ENCODE assay signal across 39 cellular contexts in the genomic region with DNA sequence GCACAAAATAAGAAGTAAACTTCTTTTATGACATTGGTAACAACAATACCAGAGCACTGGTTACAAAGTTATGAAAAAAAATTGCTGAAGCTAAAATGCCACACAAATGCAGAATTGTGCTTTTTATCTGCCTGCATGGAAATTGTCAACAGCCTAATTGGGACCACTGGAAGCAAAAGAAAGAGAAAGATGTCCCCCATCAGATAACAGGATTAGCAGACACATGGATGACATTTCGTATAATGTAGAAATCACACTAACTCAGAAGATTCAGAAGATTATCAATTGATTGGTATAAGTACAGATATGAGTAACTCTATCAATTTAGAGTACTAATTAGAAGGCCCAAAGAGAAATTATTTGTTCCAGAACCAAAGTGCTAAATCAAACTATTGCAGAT.
"Had no signal": no experiment of that assay in that cellular context is flagged by ENCODE, and none has a peak within 500 bp of the region (broad histone marks: within the 10 kb centered on the region; RNA-seq: fewer than 3 reads in every experiment).

No MANE protein-coding gene starts in this region.

- H3K36me3 ChIP-seq: adrenal gland, ascending aorta, brain microvascular endothelial cell, breast epithelium, cardiac muscle cell had no signal

- H3K4me1 Mint-ChIP-seq: activated naive CD4-positive, alpha-beta T cell treated with anti-CD3 and anti-CD28 coated beads, Interleukin-2, amount 10 ng/mL, durations not matched to agents 7 days and 5 days; activated naive CD4-positive, alpha-beta T cell treated with anti-CD3 and anti-CD28 coated beads, Interleukin-2, amount 50 U/mL, for 24 hours; activated naive CD8-positive, alpha-beta T cell treated with anti-CD3 and anti-CD28 coated beads for 36 hours; activated naive CD8-positive, alpha-beta T cell treated with anti-CD3 and anti-CD28 coated beads, Interleukin-2, amount 10 ng/mL, durations not matched to agents 7 days and 5 days; activated naive CD8-positive, alpha-beta T cell treated with anti-CD3 and anti-CD28 coated beads, Interleukin-2, amount 50 U/mL, for 24 hours; activated T-helper 17 cell treated with anti-CD3 and anti-CD28 coated beads, Interleukin-2, amount 50 U/mL, for 72 hours; brain; central memory CD8-positive, alpha-beta T cell had no signal

- H3K9me3 Mint-ChIP-seq: activated T-helper 2 cell treated with anti-CD3 and anti-CD28 coated beads, Interferon-gamma antibody, Interleukin-2, Interleukin-4, amounts not matched to agents 10 μg/mL and 5 μg/mL and 100 μg/mL, durations not matched to agents 14 hours and 24 hours and 36 hours had no signal

- H3K4me3 ChIP-seq: adrenal gland, ascending aorta, body of pancreas, breast epithelium, cardiac muscle cell had no signal

- DNase-seq: activated effector memory CD4-positive, alpha-beta T cell treated with anti-CD3 and anti-CD28 coated beads, Interleukin-2, amount 50 U/mL, for 16 hours; activated effector memory CD4-positive, alpha-beta T cell treated with Interleukin-2 at 50 U/mL for 16 hours; activated gamma-delta T cell; activated gamma-delta T cell treated with Interleukin-2 at 50 U/mL for 16 hours; activated naive CD4-positive, alpha-beta T cell; activated naive CD4-positive, alpha-beta T cell treated with anti-CD3 and anti-CD28 coated beads for 36 hours; activated naive CD4-positive, alpha-beta T cell treated with anti-CD3 and anti-CD28 coated beads, Interleukin-2, amount 10 ng/mL, durations not matched to agents 7 days and 5 days; activated naive CD4-positive, alpha-beta T cell treated with anti-CD3 and anti-CD28 coated beads, Interleukin-2, amount 50 U/mL, for 16 hours; activated naive CD4-positive, alpha-beta T cell treated with Interleukin-2 at 50 U/mL for 16 hours; activated naive CD8-positive, alpha-beta T cell treated with anti-CD3 and anti-CD28 coated beads for 36 hours; activated naive CD8-positive, alpha-beta T cell treated with anti-CD3 and anti-CD28 coated beads, Interleukin-2, amount 10 ng/mL, durations not matched to agents 7 days and 5 days; activated naive CD8-positive, alpha-beta T cell treated with anti-CD3 and anti-CD28 coated beads, Interleukin-2, amount 50 U/mL, for 24 hours; activated T-cell treated with anti-CD3 and anti-CD28 coated beads, Interleukin-2, amount 50 U/mL, for 24 hours; activated T-cell treated with anti-CD3 and anti-CD28 coated beads, Interleukin-2, amount 50 U/mL, for 4 hours; activated T-cell treated with anti-CD3 and anti-CD28 coated beads, Interleukin-2, amount 50 U/mL, for 48 hours; activated T-cell treated with anti-CD3 and anti-CD28 coated beads, Interleukin-2, amount 50 U/mL, for 72 hours; adrenal gland; amniotic stem cell; amygdala; anterior cingulate cortex; aorta; body of pancreas; brain microvascular endothelial cell; caudate nucleus; central memory CD4-positive, alpha-beta T cell; cerebellar nuclear complex had no signal

- H3K27me3 ChIP-seq: adrenal gland, ascending aorta, body of pancreas, brain microvascular endothelial cell, breast epithelium had no signal

- ATAC-seq: activated naive CD4-positive, alpha-beta T cell treated with anti-CD3 and anti-CD28 coated beads, Interleukin-2, amount 50 U/mL, for 72 hours; activated naive CD8-positive, alpha-beta T cell treated with anti-CD3 and anti-CD28 coated beads, Interleukin-2, amount 50 U/mL, for 24 hours; activated T-cell treated with anti-CD3 and anti-CD28 coated beads, Interleukin-2, amount 50 U/mL, for 4 hours; activated T-cell treated with anti-CD3 and anti-CD28 coated beads, Interleukin-2, amount 50 U/mL, for 72 hours; activated T-helper 17 cell treated with anti-CD3 and anti-CD28 coated beads, Interleukin-2, amount 50 U/mL, for 72 hours; body of pancreas had no signal

- H3K27ac Mint-ChIP-seq: activated naive CD4-positive, alpha-beta T cell treated with anti-CD3 and anti-CD28 coated beads for 36 hours; activated naive CD4-positive, alpha-beta T cell treated with anti-CD3 and anti-CD28 coated beads, Interleukin-2, amount 10 ng/mL, durations not matched to agents 7 days and 5 days; activated naive CD4-positive, alpha-beta T cell treated with anti-CD3 and anti-CD28 coated beads, Interleukin-2, amount 50 U/mL, for 24 hours; activated naive CD4-positive, alpha-beta T cell treated with anti-CD3 and anti-CD28 coated beads, Interleukin-2, amount 50 U/mL, for 72 hours; activated naive CD8-positive, alpha-beta T cell; activated naive CD8-positive, alpha-beta T cell treated with anti-CD3 and anti-CD28 coated beads for 36 hours; activated naive CD8-positive, alpha-beta T cell treated with anti-CD3 and anti-CD28 coated beads, Interleukin-2, amount 10 ng/mL, durations not matched to agents 7 days and 5 days; activated naive CD8-positive, alpha-beta T cell treated with anti-CD3 and anti-CD28 coated beads, Interleukin-2, amount 50 U/mL, for 24 hours; activated T-cell treated with anti-CD3 and anti-CD28 coated beads, Interleukin-2, amount 50 U/mL, for 24 hours; activated T-cell treated with anti-CD3 and anti-CD28 coated beads, Interleukin-2, amount 50 U/mL, for 72 hours; activated T-helper 1 cell treated with anti-CD3 and anti-CD28 coated beads, Interleukin-12 subunit alpha, Interleukin-12 subunit beta, Interleukin-2, Interleukin-4 antibody, amounts not matched to agents 30 ng/mL and 10 ng/mL and 1 ng/mL, durations not matched to agents 14 hours and 24 hours and 36 hours; activated T-helper 17 cell treated with anti-CD3 and anti-CD28 coated beads, Interleukin-2, amount 50 U/mL, for 72 hours; activated T-helper 2 cell treated with anti-CD3 and anti-CD28 coated beads, Interferon-gamma antibody, Interleukin-2, Interleukin-4, amounts not matched to agents 10 μg/mL and 5 μg/mL and 100 μg/mL, durations not matched to agents 14 hours and 24 hours and 36 hours; brain had no signal

- H3K4me1 ChIP-seq: adrenal gland, ascending aorta, body of pancreas, breast epithelium had no signal

- H3K9me3 ChIP-seq: adrenal gland, ascending aorta, body of pancreas had no signal

- H3K27me3 Mint-ChIP-seq: activated naive CD4-positive, alpha-beta T cell treated with anti-CD3 and anti-CD28 coated beads, Interleukin-2, amount 10 ng/mL, durations not matched to agents 7 days and 5 days; activated naive CD4-positive, alpha-beta T cell treated with anti-CD3 and anti-CD28 coated beads, Interleukin-2, amount 50 U/mL, for 24 hours; activated naive CD8-positive, alpha-beta T cell; activated naive CD8-positive, alpha-beta T cell treated with anti-CD3 and anti-CD28 coated beads for 36 hours; activated naive CD8-positive, alpha-beta T cell treated with anti-CD3 and anti-CD28 coated beads, Interleukin-2, amount 10 ng/mL, durations not matched to agents 7 days and 5 days; activated naive CD8-positive, alpha-beta T cell treated with anti-CD3 and anti-CD28 coated beads, Interleukin-2, amount 50 U/mL, for 24 hours; activated T-cell treated with anti-CD3 and anti-CD28 coated beads, Interleukin-2, amount 50 U/mL, for 24 hours; activated T-helper 17 cell treated with anti-CD3 and anti-CD28 coated beads, Interleukin-2, amount 50 U/mL, for 72 hours had no signal

- H3K36me3 Mint-ChIP-seq: activated naive CD4-positive, alpha-beta T cell treated with anti-CD3 and anti-CD28 coated beads, Interleukin-2, amount 10 ng/mL, durations not matched to agents 7 days and 5 days; activated naive CD8-positive, alpha-beta T cell treated with anti-CD3 and anti-CD28 coated beads, Interleukin-2, amount 10 ng/mL, durations not matched to agents 7 days and 5 days; brain had no signal

- H3K4me3 Mint-ChIP-seq: activated naive CD4-positive, alpha-beta T cell treated with anti-CD3 and anti-CD28 coated beads for 36 hours; activated naive CD4-positive, alpha-beta T cell treated with anti-CD3 and anti-CD28 coated beads, Interleukin-2, amount 10 ng/mL, durations not matched to agents 7 days and 5 days; activated naive CD4-positive, alpha-beta T cell treated with anti-CD3 and anti-CD28 coated beads, Interleukin-2, amount 50 U/mL, for 24 hours; activated naive CD8-positive, alpha-beta T cell; activated naive CD8-positive, alpha-beta T cell treated with anti-CD3 and anti-CD28 coated beads for 36 hours; activated naive CD8-positive, alpha-beta T cell treated with anti-CD3 and anti-CD28 coated beads, Interleukin-2, amount 10 ng/mL, durations not matched to agents 7 days and 5 days; activated naive CD8-positive, alpha-beta T cell treated with anti-CD3 and anti-CD28 coated beads, Interleukin-2, amount 50 U/mL, for 24 hours; activated T-cell treated with anti-CD3 and anti-CD28 coated beads, Interleukin-2, amount 50 U/mL, for 24 hours; activated T-cell treated with anti-CD3 and anti-CD28 coated beads, Interleukin-2, amount 50 U/mL, for 4 hours; activated T-cell treated with anti-CD3 and anti-CD28 coated beads, Interleukin-2, amount 50 U/mL, for 72 hours; activated T-helper 1 cell treated with anti-CD3 and anti-CD28 coated beads, Interleukin-12 subunit alpha, Interleukin-12 subunit beta, Interleukin-2, Interleukin-4 antibody, amounts not matched to agents 30 ng/mL and 10 ng/mL and 1 ng/mL, durations not matched to agents 14 hours and 24 hours and 36 hours; activated T-helper 17 cell treated with anti-CD3 and anti-CD28 coated beads, Interleukin-2, amount 50 U/mL, for 72 hours; brain; central memory CD8-positive, alpha-beta T cell had no signal

- FAIRE-seq: astrocyte, bronchial epithelial cell had no signal

- H3K27ac ChIP-seq: adrenal gland, ascending aorta, body of pancreas, brain microvascular endothelial cell, breast epithelium, cardiac muscle cell had no signal
